In genomic region chr2:152432765-152433164, GRCh38 we compare ENCODE assay signal across 1 cellular context.
TF ChIP-seq lines count a peak whose summit lies in the region.

No MANE protein-coding gene starts in this region.

TF ChIP-seq in HepG2, 621 proteins besides CTCF, POLR2A, EP300 and RAD21 (continued from another document and continues in another):
- TF ChIP-seq RERE (CRISPR knock-in tag; IDR thresholded peaks at IDR 0.05; ENCODE audit: low read depth) (no peak), BRF2 (CRISPR knock-in tag; IDR thresholded peaks at IDR 0.05) (no peak), ZNF773 (CRISPR knock-in tag; IDR thresholded peaks at IDR 0.05; ENCODE audit: borderline replicate concordance) (no peak), KLF15 (CRISPR knock-in tag; IDR thresholded peaks at IDR 0.05; ENCODE audit: borderline replicate concordance) (no peak), ZNF800 (CRISPR knock-in tag; IDR thresholded peaks at IDR 0.05) (no peak), REPIN1 (CRISPR knock-in tag; IDR thresholded peaks at IDR 0.05; ENCODE audit: borderline replicate concordance, low read depth) (no peak), SMAD1 (CRISPR knock-in tag; IDR thresholded peaks at IDR 0.05; ENCODE audit: borderline replicate concordance, low read depth) (no peak), ZNF317 (CRISPR knock-in tag; IDR thresholded peaks at IDR 0.05) (no peak), HMG20A (CRISPR knock-in tag; IDR thresholded peaks at IDR 0.05; ENCODE audit: borderline replicate concordance) (peak; percentile 44; the same call in 1 of the 2 replicates), ZNF878 (CRISPR knock-in tag; IDR thresholded peaks at IDR 0.05) (no peak), ZMYM2 (CRISPR knock-in tag; IDR thresholded peaks at IDR 0.05) (peak; percentile 57; the same call in 1 of the 2 replicates), NFE2L2 (IDR thresholded peaks at IDR 0.05; ENCODE audit: low read length) (no peak), MIER3 (CRISPR knock-in tag; IDR thresholded peaks at IDR 0.05; ENCODE audit: borderline replicate concordance) (0 out of 2 replicates have a peak, but pooled peaks have one; percentile 7), THYN1 (CRISPR knock-in tag; IDR thresholded peaks at IDR 0.05; ENCODE audit: borderline replicate concordance, low read depth) (no peak), KLF16 (CRISPR knock-in tag; IDR thresholded peaks at IDR 0.05) (no peak), RFX1 (IDR thresholded peaks at IDR 0.05) (no peak), ZNF569 (CRISPR knock-in tag; IDR thresholded peaks at IDR 0.05; ENCODE audit: borderline replicate concordance) (no peak), ZEB1 (IDR thresholded peaks at IDR 0.05; ENCODE audit: insufficient replicate concordance, low read depth) (no peak), THAP11 (CRISPR knock-in tag; IDR thresholded peaks at IDR 0.05) (no peak), MTA3 (CRISPR knock-in tag; IDR thresholded peaks at IDR 0.05) (no peak), KDM5B (CRISPR knock-in tag; IDR thresholded peaks at IDR 0.05; ENCODE audit: borderline replicate concordance) (no peak), ZNF619 (CRISPR knock-in tag; IDR thresholded peaks at IDR 0.05) (no peak), CREM (IDR thresholded peaks at IDR 0.05) (peak; percentile 17; the same call in 1 of the 2 replicates), CREM (CRISPR knock-in tag; IDR thresholded peaks at IDR 0.05) (no peak), FOXA1 (IDR thresholded peaks at IDR 0.05) (no peak), FOXA1 (CRISPR knock-in tag; IDR thresholded peaks at IDR 0.05) (no peak), ZNF263 (CRISPR knock-in tag; IDR thresholded peaks at IDR 0.05) (no peak), ZNF350 (CRISPR knock-in tag; IDR thresholded peaks at IDR 0.05; ENCODE audit: borderline replicate concordance, low read depth) (no peak), BHLHE40 (IDR thresholded peaks at IDR 0.05; ENCODE audit: low read length) (no peak), RARG (CRISPR knock-in tag; IDR thresholded peaks at IDR 0.05; ENCODE audit: low read depth) (no peak), ZNF839 (CRISPR knock-in tag; IDR thresholded peaks at IDR 0.05; ENCODE audit: borderline replicate concordance) (no peak), MTF2 (CRISPR knock-in tag; IDR thresholded peaks at IDR 0.05; ENCODE audit: borderline replicate concordance) (no peak), FOXO1 (CRISPR knock-in tag; IDR thresholded peaks at IDR 0.05) (no peak), ZBTB25 (CRISPR knock-in tag; IDR thresholded peaks at IDR 0.05) (no peak), ZNF414 (CRISPR knock-in tag; IDR thresholded peaks at IDR 0.05) (peak; percentile 69; the same call in 1 of the 2 replicates), CBFB (CRISPR knock-in tag; IDR thresholded peaks at IDR 0.05) (no peak), PLRG1 (conservative IDR thresholded peaks at IDR 0.05) (no peak), MATR3 (CRISPR knock-in tag; IDR thresholded peaks at IDR 0.05) (no peak)
- TF ChIP-seq, protein P1, sequence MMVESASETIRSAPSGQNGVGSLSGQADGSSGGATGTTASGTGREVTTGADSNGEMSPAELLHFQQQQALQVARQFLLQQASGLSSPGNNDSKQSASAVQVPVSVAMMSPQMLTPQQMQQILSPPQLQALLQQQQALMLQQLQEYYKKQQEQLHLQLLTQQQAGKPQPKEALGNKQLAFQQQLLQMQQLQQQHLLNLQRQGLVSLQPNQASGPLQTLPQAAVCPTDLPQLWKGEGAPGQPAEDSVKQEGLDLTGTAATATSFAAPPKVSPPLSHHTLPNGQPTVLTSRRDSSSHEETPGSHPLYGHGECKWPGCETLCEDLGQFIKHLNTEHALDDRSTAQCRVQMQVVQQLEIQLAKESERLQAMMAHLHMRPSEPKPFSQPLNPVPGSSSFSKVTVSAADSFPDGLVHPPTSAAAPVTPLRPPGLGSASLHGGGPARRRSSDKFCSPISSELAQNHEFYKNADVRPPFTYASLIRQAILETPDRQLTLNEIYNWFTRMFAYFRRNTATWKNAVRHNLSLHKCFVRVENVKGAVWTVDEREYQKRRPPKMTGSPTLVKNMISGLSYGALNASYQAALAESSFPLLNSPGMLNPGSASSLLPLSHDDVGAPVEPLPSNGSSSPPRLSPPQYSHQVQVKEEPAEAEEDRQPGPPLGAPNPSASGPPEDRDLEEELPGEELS (CRISPR knock-in tag; IDR thresholded peaks at IDR 0.05): no peak
- TF ChIP-seq, protein P2, sequence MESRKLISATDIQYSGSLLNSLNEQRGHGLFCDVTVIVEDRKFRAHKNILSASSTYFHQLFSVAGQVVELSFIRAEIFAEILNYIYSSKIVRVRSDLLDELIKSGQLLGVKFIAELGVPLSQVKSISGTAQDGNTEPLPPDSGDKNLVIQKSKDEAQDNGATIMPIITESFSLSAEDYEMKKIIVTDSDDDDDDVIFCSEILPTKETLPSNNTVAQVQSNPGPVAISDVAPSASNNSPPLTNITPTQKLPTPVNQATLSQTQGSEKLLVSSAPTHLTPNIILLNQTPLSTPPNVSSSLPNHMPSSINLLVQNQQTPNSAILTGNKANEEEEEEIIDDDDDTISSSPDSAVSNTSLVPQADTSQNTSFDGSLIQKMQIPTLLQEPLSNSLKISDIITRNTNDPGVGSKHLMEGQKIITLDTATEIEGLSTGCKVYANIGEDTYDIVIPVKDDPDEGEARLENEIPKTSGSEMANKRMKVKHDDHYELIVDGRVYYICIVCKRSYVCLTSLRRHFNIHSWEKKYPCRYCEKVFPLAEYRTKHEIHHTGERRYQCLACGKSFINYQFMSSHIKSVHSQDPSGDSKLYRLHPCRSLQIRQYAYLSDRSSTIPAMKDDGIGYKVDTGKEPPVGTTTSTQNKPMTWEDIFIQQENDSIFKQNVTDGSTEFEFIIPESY (CRISPR knock-in tag; IDR thresholded peaks at IDR 0.05): peak; percentile 73; the same call in 1 of the 2 replicates
- TF ChIP-seq, protein P3, sequence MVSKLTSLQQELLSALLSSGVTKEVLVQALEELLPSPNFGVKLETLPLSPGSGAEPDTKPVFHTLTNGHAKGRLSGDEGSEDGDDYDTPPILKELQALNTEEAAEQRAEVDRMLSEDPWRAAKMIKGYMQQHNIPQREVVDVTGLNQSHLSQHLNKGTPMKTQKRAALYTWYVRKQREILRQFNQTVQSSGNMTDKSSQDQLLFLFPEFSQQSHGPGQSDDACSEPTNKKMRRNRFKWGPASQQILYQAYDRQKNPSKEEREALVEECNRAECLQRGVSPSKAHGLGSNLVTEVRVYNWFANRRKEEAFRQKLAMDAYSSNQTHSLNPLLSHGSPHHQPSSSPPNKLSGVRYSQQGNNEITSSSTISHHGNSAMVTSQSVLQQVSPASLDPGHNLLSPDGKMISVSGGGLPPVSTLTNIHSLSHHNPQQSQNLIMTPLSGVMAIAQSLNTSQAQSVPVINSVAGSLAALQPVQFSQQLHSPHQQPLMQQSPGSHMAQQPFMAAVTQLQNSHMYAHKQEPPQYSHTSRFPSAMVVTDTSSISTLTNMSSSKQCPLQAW (CRISPR knock-in tag; IDR thresholded peaks at IDR 0.05): no peak
- TF ChIP-seq, protein P4, sequence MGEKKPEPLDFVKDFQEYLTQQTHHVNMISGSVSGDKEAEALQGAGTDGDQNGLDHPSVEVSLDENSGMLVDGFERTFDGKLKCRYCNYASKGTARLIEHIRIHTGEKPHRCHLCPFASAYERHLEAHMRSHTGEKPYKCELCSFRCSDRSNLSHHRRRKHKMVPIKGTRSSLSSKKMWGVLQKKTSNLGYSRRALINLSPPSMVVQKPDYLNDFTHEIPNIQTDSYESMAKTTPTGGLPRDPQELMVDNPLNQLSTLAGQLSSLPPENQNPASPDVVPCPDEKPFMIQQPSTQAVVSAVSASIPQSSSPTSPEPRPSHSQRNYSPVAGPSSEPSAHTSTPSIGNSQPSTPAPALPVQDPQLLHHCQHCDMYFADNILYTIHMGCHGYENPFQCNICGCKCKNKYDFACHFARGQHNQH (CRISPR knock-in tag; IDR thresholded peaks at IDR 0.05): no peak
